Comparison of ENCODE assay signal across 20 cellular contexts in the genomic region with DNA sequence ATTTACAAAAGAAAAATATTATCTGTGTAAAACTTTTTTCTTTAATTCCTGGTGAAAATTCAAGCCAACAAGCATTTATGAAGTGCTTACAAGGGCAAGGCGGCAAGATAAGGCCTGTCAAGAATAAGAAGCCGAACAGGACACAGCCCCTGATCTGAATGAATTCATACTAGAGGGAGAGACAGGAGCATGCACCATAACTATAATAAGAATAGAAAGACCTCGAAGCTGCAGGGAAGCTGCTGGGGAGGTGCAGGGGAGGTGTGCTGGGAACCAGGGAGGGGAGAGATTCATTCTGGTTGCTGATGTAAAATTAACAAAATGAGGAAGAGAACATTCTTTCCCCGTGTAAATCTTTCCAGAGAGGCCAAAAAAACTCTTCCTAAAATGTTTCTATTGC.
DNase-seq lines count a peak whose midpoint lies in the region; ATAC-seq, FAIRE-seq and TF ChIP-seq lines count a peak whose summit lies in the region.
"Had no signal": no experiment of that assay in that cellular context is flagged by ENCODE, and none has a peak within 500 bp of the region (broad histone marks: within the 10 kb centered on the region; RNA-seq: fewer than 3 reads in every experiment).

No MANE protein-coding gene starts in this region.

- no peak for ATAC-seq in heart left ventricle
- ATAC-seq: A549; CD8-positive, alpha-beta T cell had no signal

- H3K9me3 ChIP-seq in cardiac muscle cell (ENCODE audit: low read depth): no peaks in the 10 kb centered on the region
- peaks cover 0 to 19% (median 6%) of the 10 kb centered on the region in 12 donors for H3K9me3 ChIP-seq in heart left ventricle
- H3K9me3 ChIP-seq: Caco-2 had no signal

- WGBS in heart left ventricle, 4 donors: 36 to 51% (median 41%) methylated on average over 4 of the region's 4 CpGs

- TF ChIP-seq CTCF in cardiac muscle cell (IDR thresholded peaks at IDR 0.05; ENCODE audit: low read depth, low read length) (no peak), heart left ventricle (IDR thresholded peaks at IDR 0.05) (no peak), GM20000 (IDR thresholded peaks at IDR 0.05; ENCODE audit: extremely low read depth, missing control alignments) (no peak)

- no peak overlapping the region for H3K4me3 ChIP-seq in cardiac muscle cell
- no peak overlapping the region for H3K4me3 ChIP-seq in heart left ventricle
- H3K4me3 ChIP-seq: A549; BLaER1 treated with 17β-estradiol and CSF1 and Interleukin-3, amounts not matched to agents 10 nM and 100 nM had no signal

- peak overlapping the region; percentile 16 for H3K27ac ChIP-seq in cardiac muscle cell
- no peak overlapping the region for H3K27ac ChIP-seq in heart left ventricle
- H3K27ac ChIP-seq: 22Rv1; A549; BLaER1 treated with 17β-estradiol and CSF1 and Interleukin-3, amounts not matched to agents 10 nM and 100 nM; C4-2B had no signal

- no peaks in the 10 kb centered on the region for H3K36me3 ChIP-seq in cardiac muscle cell
- H3K36me3 ChIP-seq in heart left ventricle: no peaks in the 10 kb centered on the region

- peaks cover 9% of the 10 kb centered on the region for H3K4me1 ChIP-seq in cardiac muscle cell (ENCODE audit: low read depth)
- peaks cover 0 to 8% (median under 1%) of the 10 kb centered on the region in 12 donors for H3K4me1 ChIP-seq in heart left ventricle
- H3K4me1 ChIP-seq: A549, Caco-2 had no signal

- no peak for FAIRE-seq in H54 (lab: Jason Lieb, UNC)
- FAIRE-seq: A549, D721Med, G401.6, GM12891, GM19239 had no signal

- no peaks in the 10 kb centered on the region for H3K27me3 ChIP-seq in cardiac muscle cell
- H3K27me3 ChIP-seq in heart left ventricle: no peaks in the 10 kb centered on the region
- H3K27me3 ChIP-seq: BLaER1 treated with 17β-estradiol and CSF1 and Interleukin-3, amounts not matched to agents 10 nM and 100 nM had no signal

- intact Hi-C loops in heart left ventricle (cut with DNase I) (no loop called here), head of caudate nucleus (cut with DNase I) (no loop called here)

- DNase-seq in cardiac muscle cell (ENCODE audit: low read depth in 1 of 2, low spot score in 1 of 2) (peak in 1 of 2 donors; percentile 50), heart left ventricle (no peak), head of caudate nucleus (peak in 22 of 42 donors; percentile 15 to 76 (median 56)), H54 (ENCODE audit: insufficient read length, low spot score) (no peak), GM20000 (ENCODE audit: low spot score) (no peak)
- DNase-seq: AML-193; Caco-2; Calu3; CD4-positive, alpha-beta T cell; CD8-positive, alpha-beta T cell; DMS79 treated with DMSO at 0.1 percent for 48 hours; GF-D8 had no signal

- TF ChIP-seq POLR2A in heart left ventricle (IDR thresholded peaks at IDR 0.05) (no peak), H54 (IDR thresholded peaks at IDR 0.05; ENCODE audit: low read depth, low read length) (no peak)

Comparison
In these comparisons a context has a peak if more than half of its experiments do, and no peak if none do; other contexts are left out.
1. DNase-seq: peak in head of caudate nucleus (22 of 42); none in heart left ventricle (0 of 5), H54 (single experiment) and GM20000 (single experiment).